Comparison of ENCODE assay signal across 18 cellular contexts in genomic region chr9:3912260-3912659, GRCh38.
DNase-seq lines count a peak whose midpoint lies in the region; TF ChIP-seq lines count a peak whose summit lies in the region.
"Had no signal": no experiment of that assay in that cellular context is flagged by ENCODE, and none has a peak within 500 bp of the region (broad histone marks: within the 10 kb centered on the region; RNA-seq: fewer than 3 reads in every experiment).

No MANE protein-coding gene starts in this region.

- TF ChIP-seq CTCF in AG10803 (conservative IDR thresholded peaks at IDR 0.05; ENCODE audit: low read length) (no peak), choroid plexus epithelial cell (conservative IDR thresholded peaks at IDR 0.05; ENCODE audit: low read depth, low read length) (no peak), osteocyte (IDR thresholded peaks at IDR 0.05) (no peak)

- H3K4me3 ChIP-seq in AG10803 (ENCODE audit: low read length): no peak overlapping the region
- H3K4me3 ChIP-seq in choroid plexus epithelial cell (ENCODE audit: low read depth, low read length): no peak overlapping the region
- H3K4me3 ChIP-seq: K562 had no signal

- peak overlapping the region; percentile 1 for H3K4me3 Mint-ChIP-seq in osteocyte (ENCODE audit: unreplicated experiment)
- H3K4me3 Mint-ChIP-seq: B cell; CD4-positive, alpha-beta T cell had no signal

- peaks cover 18% of the 10 kb centered on the region for H3K36me3 Mint-ChIP-seq in osteocyte (ENCODE audit: unreplicated experiment)

- H3K9me3 Mint-ChIP-seq in osteocyte (ENCODE audit: unreplicated experiment): no peaks in the 10 kb centered on the region
- H3K9me3 Mint-ChIP-seq: CD4-positive, alpha-beta T cell had no signal

- H3K27ac Mint-ChIP-seq in osteocyte (ENCODE audit: unreplicated experiment): peak overlapping the region; percentile 41
- H3K27ac Mint-ChIP-seq: B cell; CD4-positive, alpha-beta T cell had no signal

- H3K27me3 Mint-ChIP-seq in osteocyte (ENCODE audit: unreplicated experiment): no peaks in the 10 kb centered on the region
- H3K27me3 Mint-ChIP-seq: CD4-positive, alpha-beta T cell had no signal

- DNase-seq in AG10803 (ENCODE audit: low read depth) (peak; percentile 20), amniotic epithelial cell (ENCODE audit: low read depth) (peak; percentile 35), choroid plexus epithelial cell (ENCODE audit: low read depth) (peak; percentile 28), osteocyte (ENCODE audit: extremely low spot score, unreplicated experiment) (no peak), NCI-H446 treated with DMSO at 0.1 percent for 48 hours (lab: John Stamatoyannopoulos, UW) (no peak), GM19238 (ENCODE audit: insufficient read length, low spot score) (no peak), EL (no peak)
- no peak for DNase-seq in central memory CD4-positive, alpha-beta T cell
- DNase-seq: Calu3; CD4-positive, alpha-beta T cell; DMS53; NCI-H1417 treated with DMSO at 0.1 percent for 48 hours; NCI-H1930; NCI-H2171; NCI-H510A; NCI-H774 had no signal

- H3K4me1 Mint-ChIP-seq in osteocyte (ENCODE audit: unreplicated experiment): peaks cover 22% of the 10 kb centered on the region
- H3K4me1 Mint-ChIP-seq: B cell had no signal

Comparison
In these comparisons a context has a peak if more than half of its experiments do, and no peak if none do; other contexts are left out.
1. DNase-seq: peak in AG10803 (single experiment), amniotic epithelial cell (single experiment) and choroid plexus epithelial cell (single experiment); none in osteocyte (single experiment), NCI-H446 treated with DMSO at 0.1 percent for 48 hours (single experiment), GM19238 (single experiment), central memory CD4-positive, alpha-beta T cell (single experiment) and EL (single experiment).